In genomic region chr5:96602776-96603175, GRCh38 we compare ENCODE assay signal across 20 cellular contexts.
"Had no signal": no experiment of that assay in that cellular context is flagged by ENCODE, and none has a peak within 500 bp of the region (broad histone marks: within the 10 kb centered on the region; RNA-seq: fewer than 3 reads in every experiment).

No MANE protein-coding gene starts in this region.

- H3K4me2 ChIP-seq: hepatocyte had no signal

- H3K4me3 ChIP-seq: coronary artery, dorsolateral prefrontal cortex, esophagus squamous epithelium, gastroesophageal sphincter, heart left ventricle, hepatocyte, left lung, lower lobe of right lung had no signal

- DNase-seq: dermis blood vessel endothelial cell; dorsolateral prefrontal cortex; effector CD4-positive, alpha-beta T cell; effector memory CD4-positive, alpha-beta T cell; erythroblast; esophagus squamous epithelium; foreskin fibroblast; heart left ventricle; left cardiac atrium; left lung; left ventricle myocardium superior; lower lobe of right lung; mesenchymal stem cell; midbrain; naive thymus-derived CD4-positive, alpha-beta T cell had no signal

- H3K4me1 ChIP-seq: left lung, lower lobe of right lung had no signal

- H3K36me3 ChIP-seq: esophagus squamous epithelium, gastroesophageal sphincter, heart left ventricle, left lung, lower lobe of right lung had no signal

- H3K27me3 ChIP-seq: dorsolateral prefrontal cortex, esophagus squamous epithelium, gastroesophageal sphincter, heart left ventricle, left lung had no signal

- ATAC-seq: esophagus mucosa; heart left ventricle; left lung; naive thymus-derived CD4-positive, alpha-beta T cell had no signal

- H3K27ac ChIP-seq: coronary artery, dorsolateral prefrontal cortex, epithelial cell of prostate, esophagus squamous epithelium, gastroesophageal sphincter, heart left ventricle, hepatocyte, left lung, lower lobe of right lung had no signal

- H3K79me2 ChIP-seq: hepatocyte had no signal
